Comparison of ENCODE assay signal across 9 cellular contexts in genomic region chr16:70803354-70803753, GRCh38.
"Had no signal": no experiment of that assay in that cellular context is flagged by ENCODE, and none has a peak within 500 bp of the region (broad histone marks: within the 10 kb centered on the region; RNA-seq: fewer than 3 reads in every experiment).

No MANE protein-coding gene starts in this region.

- H3K36me3 Mint-ChIP-seq: neural progenitor cell had no signal

- H3K4me3 ChIP-seq: neural progenitor cell, pancreas had no signal

- H3K4me3 Mint-ChIP-seq: neural progenitor cell, T-cell had no signal

- H3K27ac Mint-ChIP-seq: activated naive CD4-positive, alpha-beta T cell treated with anti-CD3 and anti-CD28 coated beads, Interleukin-2, amount 50 U/mL, for 72 hours; activated T-helper 2 cell treated with anti-CD3 and anti-CD28 coated beads, Interferon-gamma antibody, Interleukin-2, Interleukin-4, amounts not matched to agents 10 μg/mL and 5 μg/mL and 100 μg/mL, durations not matched to agents 14 hours and 24 hours and 36 hours; neural progenitor cell; T-cell had no signal

- H3K27me3 ChIP-seq: pancreas had no signal

- ATAC-seq: activated naive CD4-positive, alpha-beta T cell treated with anti-CD3 and anti-CD28 coated beads, Interleukin-2, amount 50 U/mL, for 72 hours; pancreas; T-cell had no signal

- H3K27ac ChIP-seq: neural progenitor cell, pancreas, WERI-Rb-1 had no signal

- H3K9ac ChIP-seq: neural progenitor cell had no signal

- H3K9me3 ChIP-seq: pancreas had no signal

- H3K4me2 ChIP-seq: neural progenitor cell had no signal

- H3K9me3 Mint-ChIP-seq: activated naive CD4-positive, alpha-beta T cell treated with anti-CD3 and anti-CD28 coated beads, Interleukin-2, amount 50 U/mL, for 72 hours had no signal

- H2AFZ ChIP-seq: neural progenitor cell had no signal

- DNase-seq: activated CD4-positive, alpha-beta T cell treated with anti-CD3 and anti-CD28 coated beads for 4 hours; hypothalamus; pancreas; T-cell; T1000; WERI-Rb-1 had no signal

- H3K36me3 ChIP-seq: neural progenitor cell, pancreas had no signal
